8 cellular contexts compared by ENCODE assay signal in the genomic region with DNA sequence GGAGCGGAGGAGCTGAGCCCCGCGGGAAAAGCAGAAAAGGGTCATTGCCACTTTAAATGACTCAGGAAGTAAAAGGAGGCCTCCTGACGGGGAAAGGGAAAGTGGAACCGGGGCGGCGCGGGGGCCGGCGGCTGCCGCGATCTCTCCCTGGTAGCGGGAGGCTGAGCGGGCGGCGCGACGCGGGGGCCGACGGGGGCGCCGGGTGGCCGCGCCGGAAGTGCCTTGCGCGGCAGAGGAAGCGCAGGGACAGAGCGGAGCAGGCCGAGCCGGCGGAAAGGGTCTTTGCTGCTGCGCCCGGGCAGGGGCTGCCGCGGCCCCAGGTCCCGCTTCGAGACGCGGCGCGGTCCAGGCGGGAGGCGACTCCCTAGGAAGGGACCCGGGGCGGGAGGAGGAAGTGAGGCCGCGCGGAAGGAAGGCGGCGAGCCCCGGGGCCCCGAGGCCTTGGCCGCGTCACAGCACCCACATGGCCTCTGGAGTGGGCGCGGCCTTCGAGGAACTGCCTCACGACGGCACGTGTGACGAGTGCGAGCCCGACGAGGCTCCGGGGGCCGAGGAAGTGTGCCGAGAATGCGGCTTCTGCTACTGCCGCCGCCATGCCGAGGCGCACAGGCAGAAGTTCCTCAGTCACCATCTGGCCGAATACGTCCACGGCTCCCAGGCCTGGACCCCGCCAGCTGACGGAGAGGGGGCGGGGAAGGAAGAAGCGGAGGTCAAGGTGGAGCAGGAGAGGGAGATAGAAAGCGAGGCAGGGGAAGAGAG. TPM values are rescaled to one million over a fixed set of nuclear protein-coding genes. Genes with fewer than 3 reads are reported as not detected.
DNase-seq lines count a peak whose midpoint lies in the region; ATAC-seq and TF ChIP-seq lines count a peak whose summit lies in the region.

A gene with protein sequence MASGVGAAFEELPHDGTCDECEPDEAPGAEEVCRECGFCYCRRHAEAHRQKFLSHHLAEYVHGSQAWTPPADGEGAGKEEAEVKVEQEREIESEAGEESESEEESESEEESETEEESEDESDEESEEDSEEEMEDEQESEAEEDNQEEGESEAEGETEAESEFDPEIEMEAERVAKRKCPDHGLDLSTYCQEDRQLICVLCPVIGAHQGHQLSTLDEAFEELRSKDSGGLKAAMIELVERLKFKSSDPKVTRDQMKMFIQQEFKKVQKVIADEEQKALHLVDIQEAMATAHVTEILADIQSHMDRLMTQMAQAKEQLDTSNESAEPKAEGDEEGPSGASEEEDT (plus strand): TSS at position 127 of the 759 bp plus-strand sequence. CDS start 337 bp downstream, at position 464.

- peaks cover 49% of the 10 kb centered on the region for H3K79me2 ChIP-seq in OCI-LY3 (ENCODE audit: low read length)

- H3K4me3 ChIP-seq in OCI-LY3 (ENCODE audit: low read length) (peak within 1 kb of the TSS; percentile 94), epithelial cell of proximal tubule (ENCODE audit: low read depth, low read length) (peak within 1 kb of the TSS; percentile 68), mucosa of rectum (ENCODE audit: low read length in 2 of 2) (peak within 1 kb of the TSS; percentile 81 to 99)

- peak within 1 kb of the TSS; percentile 99 for H2AFZ ChIP-seq in OCI-LY3 (ENCODE audit: low read depth, low read length)

- H3K4me2 ChIP-seq in OCI-LY3 (ENCODE audit: low read length), result peak within 1 kb of the TSS; percentile 99

- H3K9ac ChIP-seq in OCI-LY3 (ENCODE audit: low read length) (peak within 1 kb of the TSS; percentile 89), mucosa of rectum (ENCODE audit: low read depth in 1 of 2, low read length in 2 of 2) (peak within 1 kb of the TSS; percentile 81 to 84)

- H3K36me3 ChIP-seq in OCI-LY3 (replicated peaks; ENCODE audit: low read depth, low read length) (peaks cover 41% of the 10 kb centered on the region), mucosa of rectum (ENCODE audit: control insufficient read depth in 2 of 2, insufficient read depth in 2 of 2, low read length in 2 of 2) (no peaks in the 10 kb centered on the region)

- H3K27me3 ChIP-seq in OCI-LY3 (ENCODE audit: low read depth, low read length) (peaks cover 7% of the 10 kb centered on the region), mucosa of rectum (ENCODE audit: control insufficient read depth in 2 of 2, insufficient read depth in 2 of 2, low read length in 2 of 2) (peaks cover 0 to 3% of the 10 kb centered on the region in 2 donors)

- no peak for TF ChIP-seq CTCF in OCI-LY3 (IDR thresholded peaks at IDR 0.05; ENCODE audit: low read depth, low read length)
- no peak for TF ChIP-seq CTCF in epithelial cell of proximal tubule (conservative IDR thresholded peaks at IDR 0.05; ENCODE audit: low read depth, low read length)

- no peaks in the 10 kb centered on the region for H4K20me1 ChIP-seq in OCI-LY3 (ENCODE audit: insufficient read depth, low read length)

- peak; percentile 92 for ATAC-seq in GM19463 (IDR thresholded peaks at IDR 0.05; ENCODE audit: unreplicated experiment)

- H3K9me3 ChIP-seq in OCI-LY3 (ENCODE audit: insufficient read depth, low read length) (peaks cover 29% of the 10 kb centered on the region), mucosa of rectum (ENCODE audit: control insufficient read depth in 2 of 2, low read length in 2 of 2) (no peaks in the 10 kb centered on the region)

- H3K4me1 ChIP-seq in OCI-LY3 (ENCODE audit: low read length) (peaks cover 24% of the 10 kb centered on the region), mucosa of rectum (ENCODE audit: control insufficient read depth in 2 of 2, insufficient read depth in 2 of 2, low read length in 2 of 2) (peaks cover 9 to 12% of the 10 kb centered on the region in 2 donors)

- H3K27ac ChIP-seq in OCI-LY3 (ENCODE audit: low read length), result peak within 1 kb of the TSS; percentile 60
- peak within 1 kb of the TSS; percentile 86 to 93 for H3K27ac ChIP-seq in mucosa of rectum (ENCODE audit: low read depth in 2 of 2, low read length in 2 of 2)

- DNase-seq in COLO829 (ENCODE audit: low spot score), result peak; percentile 62
- DNase-seq in HPDE6-E6E7 (ENCODE audit: extremely low spot score), result peak; percentile 81
- DNase-seq in activated T-cell treated with anti-CD3 and anti-CD28 coated beads for 4 hours, result peak; percentile 76
- DNase-seq in epithelial cell of proximal tubule (ENCODE audit: low read depth), result no peak
- peak; percentile 86 for DNase-seq in stimulated activated CD8-positive, alpha-beta memory T cell treated with anti-CD3 and anti-CD28 coated beads, Interleukin-4, amount 100 ng/mL, for 48 hours

RNA-seq across cellular contexts. Expression of the gene that starts here (rescaled TPM):
- total RNA-seq in epithelial cell of proximal tubule, result 33.9 and 42.1 TPM in 2 replicates
